8 cellular contexts compared by ENCODE assay signal in the genomic region with DNA sequence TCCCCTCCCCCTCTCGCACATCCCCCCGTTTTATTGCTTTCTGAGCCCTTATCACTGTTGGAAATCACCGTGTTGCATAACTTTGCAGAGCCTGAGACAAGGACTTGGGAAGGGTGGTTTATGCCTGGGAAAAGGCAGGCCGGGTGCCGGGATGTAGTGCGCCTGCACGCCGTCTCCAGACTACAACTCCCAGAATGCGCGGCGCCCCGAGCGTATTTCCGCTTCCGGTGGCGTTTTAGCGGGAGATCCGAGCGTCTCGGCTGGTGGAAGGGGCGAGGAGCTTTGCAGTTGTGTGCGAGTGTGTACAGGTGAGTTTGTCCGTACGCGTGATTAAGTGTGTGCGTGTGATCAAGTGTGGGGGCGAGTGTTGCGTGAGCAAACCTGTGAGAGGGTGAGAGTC.
DNase-seq lines count a peak whose midpoint lies in the region; ATAC-seq, FAIRE-seq and TF ChIP-seq lines count a peak whose summit lies in the region.

No MANE protein-coding gene starts in this region.

- ATAC-seq in K562 (no peak), left lung (peak; percentile 87), GM21423 (IDR thresholded peaks at IDR 0.05; ENCODE audit: unreplicated experiment) (no peak), HG02571 (IDR thresholded peaks at IDR 0.05; ENCODE audit: unreplicated experiment) (no peak)
- no peak for ATAC-seq in stimulated activated effector memory CD8-positive, alpha-beta T cell treated with anti-CD3 and anti-CD28 coated beads, Interleukin-12 subunit alpha, Interleukin-12 subunit beta, amount 100 ng/mL, for 72 hours

- no peak overlapping the region for H3K27ac Mint-ChIP-seq in stimulated activated effector memory CD8-positive, alpha-beta T cell treated with anti-CD3 and anti-CD28 coated beads, Interleukin-12 subunit alpha, Interleukin-12 subunit beta, amount 100 ng/mL, for 72 hours
- no peak overlapping the region for H3K27ac Mint-ChIP-seq in osteocyte (ENCODE audit: unreplicated experiment)

- H3K36me3 ChIP-seq in NT2/D1 (ENCODE audit: insufficient read depth, insufficient read length, low read length) (peaks cover 3% of the 10 kb centered on the region), K562 (ENCODE audit: control insufficient read depth, insufficient read depth, low read length) (no peaks in the 10 kb centered on the region), left lung (no peaks in the 10 kb centered on the region)

- no peak for TF ChIP-seq EP300 in K562 (IDR thresholded peaks at IDR 0.05; ENCODE audit: low read length)

- 5% methylated on average over 22 of the region's 28 CpGs for WGBS in K562 (ENCODE audit: insufficient coverage, low coverage, missing lambda C conversion rate)

- no TSS peak for BruUV-seq in K562 (replicated peaks; lab: Mats Ljungman, UMichigan)

- FAIRE-seq in K562 (lab: Jason Lieb, UNC): no peak

- H4K20me1 ChIP-seq in K562 (replicated peaks; ENCODE audit: control insufficient read depth, insufficient read depth, low read length): no peaks in the 10 kb centered on the region

- DNase-seq in NT2/D1 (ENCODE audit: low read depth, low spot score): peak; percentile 59
- DNase-seq in K562 (ENCODE audit: extremely low read depth in 1 of 4, low spot score in 3 of 4): no peak
- DNase-seq in left lung: peak; percentile 53 to 82
- no peak for DNase-seq in stimulated activated effector memory CD8-positive, alpha-beta T cell treated with anti-CD3 and anti-CD28 coated beads, Interleukin-12 subunit alpha, Interleukin-12 subunit beta, amount 100 ng/mL, for 72 hours (ENCODE audit: low spot score in 2 of 2)
- DNase-seq in osteocyte (ENCODE audit: extremely low spot score, unreplicated experiment): no peak
- no peak for DNase-seq in NOMO-1 treated with DMSO at 0.1 percent for 48 hours (lab: John Stamatoyannopoulos, UW; ENCODE audit: unreplicated experiment)

- in situ Hi-C loops in K562 (cut with MboI): no loop called here

- H3K27me3 ChIP-seq in NT2/D1 (ENCODE audit: insufficient read depth, insufficient read length) (no peaks in the 10 kb centered on the region), K562 (ENCODE audit: control insufficient read depth in 2 of 2, insufficient read depth in 2 of 2, low read length in 2 of 2) (no peaks in the 10 kb centered on the region), left lung (no peaks in the 10 kb centered on the region)

- no peaks in the 10 kb centered on the region for H3K36me3 Mint-ChIP-seq in stimulated activated effector memory CD8-positive, alpha-beta T cell treated with anti-CD3 and anti-CD28 coated beads, Interleukin-12 subunit alpha, Interleukin-12 subunit beta, amount 100 ng/mL, for 72 hours
- no peaks in the 10 kb centered on the region for H3K36me3 Mint-ChIP-seq in osteocyte (ENCODE audit: unreplicated experiment)

- H3K9ac ChIP-seq in NT2/D1 (ENCODE audit: insufficient read length, low read depth): peak overlapping the region; percentile 14
- H3K9ac ChIP-seq in K562 (ENCODE audit: insufficient read depth in 1 of 2, low read depth in 2 of 2, low read length in 2 of 2): no peak overlapping the region

- H3K4me1 ChIP-seq in NT2/D1 (ENCODE audit: insufficient read depth, insufficient read length) (peaks cover 4% of the 10 kb centered on the region), K562 (replicated peaks in 1 of 2; ENCODE audit: control insufficient read depth in 2 of 2, insufficient read depth in 2 of 2, low read length in 2 of 2) (no peaks in the 10 kb centered on the region; a peak in 1 of 5 replicates), left lung (no peaks in the 10 kb centered on the region)

- H3K27me3 Mint-ChIP-seq in osteocyte (ENCODE audit: unreplicated experiment): no peaks in the 10 kb centered on the region

- peak overlapping the region; percentile 49 for H3K4me3 Mint-ChIP-seq in stimulated activated effector memory CD8-positive, alpha-beta T cell treated with anti-CD3 and anti-CD28 coated beads, Interleukin-12 subunit alpha, Interleukin-12 subunit beta, amount 100 ng/mL, for 72 hours
- no peak overlapping the region for H3K4me3 Mint-ChIP-seq in osteocyte (ENCODE audit: unreplicated experiment)

- H3K79me2 ChIP-seq in K562 (ENCODE audit: control insufficient read depth, insufficient read depth, low read length): no peaks in the 10 kb centered on the region

- H3K27ac ChIP-seq in K562 (ENCODE audit: extremely low read depth, low read depth, low read length) (no peak overlapping the region), left lung (no peak overlapping the region)

- no peaks in the 10 kb centered on the region for H3K9me1 ChIP-seq in K562 (ENCODE audit: control insufficient read depth, insufficient read depth, low read length)

- CTCF ChIA-PET in K562 (lab: Yijun Ruan, JAX; ENCODE audit: low intra/inter-chr PET ratio): no interaction called here

- intact Hi-C loops in K562 (cut with micrococcal nuclease) (no loop called here), left lung (cut with DNase I) (no loop called here)

- TF ChIP-seq POLR2A in K562 (conservative IDR thresholded peaks at IDR 0.05): no peak

- TF ChIP-seq CTCF in K562 (IDR thresholded peaks at IDR 0.05 in 2 of 3, conservative IDR thresholded peaks at IDR 0.05 in 1 of 3; ENCODE audit: insufficient read depth in 2 of 3, low read depth in 1 of 3, low read length in 3 of 3) (no peak), left lung (IDR thresholded peaks at IDR 0.05) (no peak), osteocyte (IDR thresholded peaks at IDR 0.05) (no peak)

- no peak overlapping the region for H3K4me2 ChIP-seq in K562 (ENCODE audit: insufficient read depth, low read length)

- H3K9me3 ChIP-seq in NT2/D1 (ENCODE audit: insufficient read depth, low read length) (peaks cover 30% of the 10 kb centered on the region; the same call in 1 of the 2 replicates), K562 (replicated peaks; ENCODE audit: control insufficient read depth, insufficient read depth, low read depth, low read length) (no peaks in the 10 kb centered on the region), left lung (peaks cover 0 to 67% of the 10 kb centered on the region in 2 donors)

- no peak for TF ChIP-seq RAD21 in K562 (CRISPR knock-in tag; conservative IDR thresholded peaks at IDR 0.05 in 1 of 2, IDR thresholded peaks at IDR 0.05 in 1 of 2)

- H3K9me3 Mint-ChIP-seq in stimulated activated effector memory CD8-positive, alpha-beta T cell treated with anti-CD3 and anti-CD28 coated beads, Interleukin-12 subunit alpha, Interleukin-12 subunit beta, amount 100 ng/mL, for 72 hours: peaks cover 34% of the 10 kb centered on the region
- peaks cover 30% of the 10 kb centered on the region for H3K9me3 Mint-ChIP-seq in osteocyte (ENCODE audit: unreplicated experiment)

- H3K4me1 Mint-ChIP-seq in stimulated activated effector memory CD8-positive, alpha-beta T cell treated with anti-CD3 and anti-CD28 coated beads, Interleukin-12 subunit alpha, Interleukin-12 subunit beta, amount 100 ng/mL, for 72 hours: peaks cover 11% of the 10 kb centered on the region
- no peaks in the 10 kb centered on the region for H3K4me1 Mint-ChIP-seq in osteocyte (ENCODE audit: unreplicated experiment)

- H2AFZ ChIP-seq in K562 (ENCODE audit: low read depth, low read length): no peak overlapping the region

- H3K4me3 ChIP-seq in NT2/D1 (ENCODE audit: insufficient read length, low read depth): peak overlapping the region; percentile 68
- H3K4me3 ChIP-seq in K562: no peak overlapping the region
- peak overlapping the region; percentile 33 to 45 for H3K4me3 ChIP-seq in left lung

- POLR2A ChIA-PET in K562 (lab: Yijun Ruan, JAX): no interaction called here

TF ChIP-seq in K562, 482 proteins besides CTCF, POLR2A, EP300 and RAD21 (continues in another document):
- TF ChIP-seq HLTF (IDR thresholded peaks at IDR 0.05) (no peak), PML (IDR thresholded peaks at IDR 0.05; ENCODE audit: low read length) (no peak), FOXK1 (CRISPR knock-in tag; IDR thresholded peaks at IDR 0.05; ENCODE audit: borderline replicate concordance) (no peak), FOXA3 (CRISPR knock-in tag; conservative IDR thresholded peaks at IDR 0.05 in 1 of 2, IDR thresholded peaks at IDR 0.05 in 1 of 2) (no peak), ZBED1 (IDR thresholded peaks at IDR 0.05) (no peak), UBTF (IDR thresholded peaks at IDR 0.05; ENCODE audit: borderline replicate concordance in 1 of 2, low read depth in 2 of 2, low read length in 2 of 2) (no peak)
- TF ChIP-seq, protein P1, sequence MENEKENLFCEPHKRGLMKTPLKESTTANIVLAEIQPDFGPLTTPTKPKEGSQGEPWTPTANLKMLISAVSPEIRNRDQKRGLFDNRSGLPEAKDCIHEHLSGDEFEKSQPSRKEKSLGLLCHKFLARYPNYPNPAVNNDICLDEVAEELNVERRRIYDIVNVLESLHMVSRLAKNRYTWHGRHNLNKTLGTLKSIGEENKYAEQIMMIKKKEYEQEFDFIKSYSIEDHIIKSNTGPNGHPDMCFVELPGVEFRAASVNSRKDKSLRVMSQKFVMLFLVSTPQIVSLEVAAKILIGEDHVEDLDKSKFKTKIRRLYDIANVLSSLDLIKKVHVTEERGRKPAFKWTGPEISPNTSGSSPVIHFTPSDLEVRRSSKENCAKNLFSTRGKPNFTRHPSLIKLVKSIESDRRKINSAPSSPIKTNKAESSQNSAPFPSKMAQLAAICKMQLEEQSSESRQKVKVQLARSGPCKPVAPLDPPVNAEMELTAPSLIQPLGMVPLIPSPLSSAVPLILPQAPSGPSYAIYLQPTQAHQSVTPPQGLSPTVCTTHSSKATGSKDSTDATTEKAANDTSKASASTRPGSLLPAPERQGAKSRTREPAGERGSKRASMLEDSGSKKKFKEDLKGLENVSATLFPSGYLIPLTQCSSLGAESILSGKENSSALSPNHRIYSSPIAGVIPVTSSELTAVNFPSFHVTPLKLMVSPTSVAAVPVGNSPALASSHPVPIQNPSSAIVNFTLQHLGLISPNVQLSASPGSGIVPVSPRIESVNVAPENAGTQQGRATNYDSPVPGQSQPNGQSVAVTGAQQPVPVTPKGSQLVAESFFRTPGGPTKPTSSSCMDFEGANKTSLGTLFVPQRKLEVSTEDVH (IDR thresholded peaks at IDR 0.05; ENCODE audit: low read depth, partially characterized antibody): peak; percentile 53

Comparison
In these comparisons a context has a peak if more than half of its experiments do, and no peak if none do; other contexts are left out.
1. DNase-seq: peak in NT2/D1 (single experiment) and left lung (2 of 2); none in K562 (0 of 4), stimulated activated effector memory CD8-positive, alpha-beta T cell treated with anti-CD3 and anti-CD28 coated beads, Interleukin-12 subunit alpha, Interleukin-12 subunit beta, amount 100 ng/mL, for 72 hours (0 of 2), osteocyte (single experiment) and NOMO-1 treated with DMSO at 0.1 percent for 48 hours (single experiment).